Comparison of ENCODE assay signal across 12 cellular contexts in genomic region chr7:51034531-51035264, GRCh38.
DNase-seq lines count a peak whose midpoint lies in the region; FAIRE-seq lines count a peak whose summit lies in the region.
"Had no signal": no experiment of that assay in that cellular context is flagged by ENCODE, and none has a peak within 500 bp of the region (broad histone marks: within the 10 kb centered on the region; RNA-seq: fewer than 3 reads in every experiment).

No MANE protein-coding gene starts in this region.

- no peak for FAIRE-seq in small intestine (lab: Jason Lieb, UNC)
- FAIRE-seq: G401.6 had no signal

- peak; percentile 92 for DNase-seq in H4 (ENCODE audit: low spot score)
- DNase-seq in adipocyte (ENCODE audit: low read depth): peak; percentile 74
- peak; percentile 32 for DNase-seq in globus pallidus (ENCODE audit: low spot score)
- DNase-seq in small intestine: peak; percentile 12
- DNase-seq in stimulated activated CD4-positive, alpha-beta T cell treated with anti-CD3 and anti-CD28 coated beads, Interleukin-15, amount 100 ng/mL, for 24 hours: no peak
- no peak for DNase-seq in activated CD4-positive, CD25-positive, alpha-beta regulatory T cell (lab: John Stamatoyannopoulos, UW)
- no peak for DNase-seq in NAMALWA (ENCODE audit: low spot score)
- no peak for DNase-seq in activated CD4-positive, alpha-beta T cell treated with anti-CD3 and anti-CD28 coated beads, Interleukin-2, amount 10 ng/mL, durations not matched to agents 7 days and 5 days
- DNase-seq: left cardiac atrium had no signal

- peaks cover 6% of the 10 kb centered on the region for H3K27me3 Mint-ChIP-seq in activated CD4-positive, alpha-beta T cell treated with anti-CD3 and anti-CD28 coated beads, Interleukin-2, amount 10 ng/mL, durations not matched to agents 7 days and 5 days

- H3K27me3 ChIP-seq in adipocyte (replicated peaks; ENCODE audit: control insufficient read depth, insufficient read depth, low read length): no peaks in the 10 kb centered on the region
- no peaks in the 10 kb centered on the region for H3K27me3 ChIP-seq in small intestine (ENCODE audit: control insufficient read depth in 2 of 2, insufficient read depth in 2 of 2, low read length in 2 of 2)

- no peaks in the 10 kb centered on the region for H3K36me3 Mint-ChIP-seq in activated CD4-positive, alpha-beta T cell treated with anti-CD3 and anti-CD28 coated beads, Interleukin-2, amount 10 ng/mL, durations not matched to agents 7 days and 5 days (ENCODE audit: low read depth)
- H3K36me3 Mint-ChIP-seq: IgD-negative memory B cell had no signal

- H3K9me3 Mint-ChIP-seq in activated CD4-positive, alpha-beta T cell treated with anti-CD3 and anti-CD28 coated beads, Interleukin-2, amount 10 ng/mL, durations not matched to agents 7 days and 5 days: no peaks in the 10 kb centered on the region
- H3K9me3 Mint-ChIP-seq: IgD-negative memory B cell; T-helper 2 cell treated with Interferon-gamma antibody and Interleukin-4, amounts not matched to agents 5 μg/mL and 100 μg/mL, for 36 hours had no signal

- POLR2A ChIA-PET in activated CD4-positive, alpha-beta T cell treated with anti-CD3 and anti-CD28 coated beads, Interleukin-2, amount 10 ng/mL, durations not matched to agents 7 days and 5 days (lab: Charles Lee): no interaction called here

- peaks cover 38% of the 10 kb centered on the region for H3K4me1 ChIP-seq in adipocyte (ENCODE audit: control insufficient read depth, insufficient read depth, low read length)
- H3K4me1 ChIP-seq in small intestine (ENCODE audit: control insufficient read depth in 2 of 2, insufficient read depth in 1 of 2, low read depth in 1 of 2, low read length in 1 of 2): no peaks in the 10 kb centered on the region

- CTCF ChIA-PET in activated CD4-positive, alpha-beta T cell treated with anti-CD3 and anti-CD28 coated beads, Interleukin-2, amount 10 ng/mL, durations not matched to agents 7 days and 5 days (lab: Charles Lee): interaction anchor here (0.6 kb wide), 1 partner anchor 603 kb away, joined by 3 read pairs; no protein-coding TSS in a partner anchor

- H3K27ac ChIP-seq in small intestine (ENCODE audit: low read depth in 1 of 2, low read length in 1 of 2): no peak overlapping the region

- no peaks in the 10 kb centered on the region for H3K36me3 ChIP-seq in adipocyte (ENCODE audit: control insufficient read depth, insufficient read depth, low read length, severe bottlenecking)
- no peaks in the 10 kb centered on the region for H3K36me3 ChIP-seq in small intestine (ENCODE audit: control insufficient read depth in 2 of 2, insufficient read depth in 2 of 2, low read length in 2 of 2)

- no peaks in the 10 kb centered on the region for H3K4me1 Mint-ChIP-seq in activated CD4-positive, alpha-beta T cell treated with anti-CD3 and anti-CD28 coated beads, Interleukin-2, amount 10 ng/mL, durations not matched to agents 7 days and 5 days

- H3K27ac Mint-ChIP-seq in activated CD4-positive, alpha-beta T cell treated with anti-CD3 and anti-CD28 coated beads, Interleukin-2, amount 10 ng/mL, durations not matched to agents 7 days and 5 days: no peak overlapping the region
- H3K27ac Mint-ChIP-seq: T-helper 2 cell treated with Interferon-gamma antibody and Interleukin-4, amounts not matched to agents 5 μg/mL and 100 μg/mL, for 36 hours had no signal

- no peak overlapping the region for H3K4me3 Mint-ChIP-seq in activated CD4-positive, alpha-beta T cell treated with anti-CD3 and anti-CD28 coated beads, Interleukin-2, amount 10 ng/mL, durations not matched to agents 7 days and 5 days
- H3K4me3 Mint-ChIP-seq: T-helper 2 cell treated with Interferon-gamma antibody and Interleukin-4, amounts not matched to agents 5 μg/mL and 100 μg/mL, for 36 hours had no signal

- peak overlapping the region; percentile 40 for H3K4me3 ChIP-seq in adipocyte (ENCODE audit: low read length)
- H3K4me3 ChIP-seq in small intestine (ENCODE audit: low read depth in 1 of 2, low read length in 2 of 2): no peak overlapping the region

- 26 to 39% (median 32%) methylated on average over 10 of the region's 10 CpGs for WGBS in small intestine, 3 donors

- peak overlapping the region; percentile 62 for H3K9ac ChIP-seq in adipocyte (ENCODE audit: low read length)

- H3K9me3 ChIP-seq in adipocyte (ENCODE audit: control insufficient read depth, low read length) (no peaks in the 10 kb centered on the region), small intestine (ENCODE audit: control insufficient read depth, low read depth) (no peaks in the 10 kb centered on the region)

Comparison
In these comparisons a context has a peak if more than half of its experiments do, and no peak if none do; other contexts are left out.
1. DNase-seq: peak in H4 (single experiment), adipocyte (single experiment), globus pallidus (single experiment) and small intestine (single experiment); none in stimulated activated CD4-positive, alpha-beta T cell treated with anti-CD3 and anti-CD28 coated beads, Interleukin-15, amount 100 ng/mL, for 24 hours (single experiment), activated CD4-positive, CD25-positive, alpha-beta regulatory T cell (0 of 4), NAMALWA (single experiment) and activated CD4-positive, alpha-beta T cell treated with anti-CD3 and anti-CD28 coated beads, Interleukin-2, amount 10 ng/mL, durations not matched to agents 7 days and 5 days (single experiment).